In the genomic region with DNA sequence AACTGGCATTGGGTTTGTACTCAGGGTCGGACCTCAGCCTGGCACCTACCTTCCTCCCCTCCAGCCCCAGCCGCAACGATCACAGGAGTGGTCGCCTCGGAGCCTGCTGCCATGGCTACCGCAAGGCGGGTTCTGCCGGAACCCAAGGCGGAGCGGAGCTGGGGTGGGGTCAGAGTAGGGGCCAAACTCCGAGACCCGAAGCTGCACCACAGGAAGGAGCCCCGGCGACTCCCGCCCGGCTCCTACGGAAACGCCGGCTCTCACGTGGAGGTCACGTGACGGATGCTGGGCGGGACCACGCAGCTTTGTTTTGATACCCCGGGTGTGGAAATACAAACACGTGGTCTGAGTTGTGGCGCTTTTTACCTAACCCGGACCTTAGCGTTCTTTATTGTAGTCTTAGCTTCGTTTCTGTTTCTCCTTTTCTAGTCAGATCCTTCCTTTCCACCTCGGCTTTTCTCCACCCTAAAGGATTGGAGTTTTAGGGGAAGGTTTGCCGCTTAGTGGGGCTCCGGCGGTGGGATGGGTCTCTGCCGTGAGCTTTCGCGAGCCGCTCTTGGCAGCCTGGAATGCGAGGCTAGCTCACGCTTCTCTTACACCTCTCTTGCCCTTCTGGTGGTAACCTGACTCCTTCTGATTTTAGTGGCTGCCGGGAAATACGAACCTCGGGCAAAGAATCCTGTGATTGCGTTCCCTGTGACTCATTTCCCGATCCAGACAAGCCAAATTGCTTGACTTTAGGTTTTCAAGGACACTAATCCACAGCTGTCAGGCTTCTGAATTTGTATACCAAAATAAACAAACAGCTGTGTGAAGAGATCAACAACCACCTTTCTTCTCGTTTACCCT, we compare ENCODE assay signal across 1 cellular context.
A peak's percentile ranks its signal among the peaks of the same experiment; 100 is the strongest.
TF ChIP-seq lines count a peak whose summit lies in the region.

Gene HSPBAP1 (minus strand): TSS at position 264 of the 849 bp plus-strand sequence. CDS start 151 bp downstream, at position 113.

TF ChIP-seq in HepG2, 621 proteins besides CTCF, POLR2A, EP300 and RAD21 (continued from another document and continues in another):
- peak; percentile 51 for TF ChIP-seq XRCC5 (optimal IDR thresholded peaks at IDR 0.05; ENCODE audit: low read length)
- TF ChIP-seq ZFY (CRISPR knock-in tag; IDR thresholded peaks at IDR 0.05) = peak; percentile 47
- peak; percentile 71; the same call in 1 of the 2 replicates for TF ChIP-seq KLF11 (CRISPR knock-in tag; IDR thresholded peaks at IDR 0.05)
- TF ChIP-seq ZMYM3 (CRISPR knock-in tag; IDR thresholded peaks at IDR 0.05) = no peak
- no peak for TF ChIP-seq LCORL (IDR thresholded peaks at IDR 0.05)
- TF ChIP-seq LCORL (CRISPR knock-in tag; IDR thresholded peaks at IDR 0.05) = 0 out of 2 replicates have a peak, but pooled peaks have one; percentile 7
- TF ChIP-seq DBP (CRISPR knock-in tag; IDR thresholded peaks at IDR 0.05; ENCODE audit: not compliant biosample characterization) = no peak
- TF ChIP-seq PHF5A (CRISPR knock-in tag; IDR thresholded peaks at IDR 0.05; ENCODE audit: low read depth, unreplicated experiment) = no peak
- TF ChIP-seq ZNF615 (CRISPR knock-in tag; IDR thresholded peaks at IDR 0.05; ENCODE audit: borderline replicate concordance) = no peak
- TF ChIP-seq SNAPC2 (CRISPR knock-in tag; IDR thresholded peaks at IDR 0.05) = no peak
- no peak for TF ChIP-seq ZNF713 (CRISPR knock-in tag; IDR thresholded peaks at IDR 0.05)
- no peak for TF ChIP-seq RBAK (CRISPR knock-in tag; IDR thresholded peaks at IDR 0.05)
- peak; percentile 95 for TF ChIP-seq TBX2 (CRISPR knock-in tag; IDR thresholded peaks at IDR 0.05; ENCODE audit: borderline replicate concordance)
- 0 out of 2 replicates have a peak, but pooled peaks have one; percentile 67 for TF ChIP-seq ZNF138 (CRISPR knock-in tag; IDR thresholded peaks at IDR 0.05; ENCODE audit: low read depth)
- TF ChIP-seq NFE2L1 (CRISPR knock-in tag; IDR thresholded peaks at IDR 0.05; ENCODE audit: borderline replicate concordance) = no peak; the same call in 1 of the 2 replicates
- TF ChIP-seq SMARCE1 (IDR thresholded peaks at IDR 0.05; ENCODE audit: borderline replicate concordance) = no peak
- 0 out of 2 replicates have a peak, but pooled peaks have one; percentile 45 for TF ChIP-seq ZNF343 (CRISPR knock-in tag; IDR thresholded peaks at IDR 0.05)
- TF ChIP-seq, protein P1, sequence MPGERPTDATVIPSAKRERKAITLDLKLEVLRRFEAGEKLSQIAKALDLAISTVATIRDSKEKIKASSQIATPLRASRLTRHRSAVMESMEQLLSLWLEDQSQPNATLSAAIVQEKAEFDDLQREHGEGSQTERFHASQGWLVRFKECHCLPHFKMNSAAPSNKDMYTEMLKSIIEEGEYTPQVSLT (CRISPR knock-in tag; IDR thresholded peaks at IDR 0.05; ENCODE audit: borderline replicate concordance, low read depth) = no peak
- peak; percentile 45; the same call in 1 of the 2 replicates for TF ChIP-seq REPIN1 (CRISPR knock-in tag; IDR thresholded peaks at IDR 0.05; ENCODE audit: borderline replicate concordance, low read depth)
- peak; percentile 28; the same call in 1 of the 2 replicates for TF ChIP-seq RXRB (CRISPR knock-in tag; IDR thresholded peaks at IDR 0.05; ENCODE audit: borderline replicate concordance)
- no peak; the same call in 1 of the 2 replicates for TF ChIP-seq CCDC6 (CRISPR knock-in tag; IDR thresholded peaks at IDR 0.05)
- no peak for TF ChIP-seq HMG20B (CRISPR knock-in tag; conservative IDR thresholded peaks at IDR 0.05)
- 0 out of 2 replicates have a peak, but pooled peaks have one; percentile 17 for TF ChIP-seq NFATC3 (CRISPR knock-in tag; IDR thresholded peaks at IDR 0.05)
- TF ChIP-seq RNF2 (conservative IDR thresholded peaks at IDR 0.05; ENCODE audit: low read depth) = peak; percentile 87
- TF ChIP-seq MAZ (IDR thresholded peaks at IDR 0.05; ENCODE audit: borderline replicate concordance, low read depth, low read length) = no peak; the same call in 1 of the 2 replicates
- peak; percentile 62; the same call in 1 of the 2 replicates for TF ChIP-seq MAZ (CRISPR knock-in tag; IDR thresholded peaks at IDR 0.05; ENCODE audit: low read depth)
- peak; percentile 75; the same call in 1 of the 2 replicates for TF ChIP-seq TGIF2 (CRISPR knock-in tag; IDR thresholded peaks at IDR 0.05)
- TF ChIP-seq MTA3 (CRISPR knock-in tag; IDR thresholded peaks at IDR 0.05) = no peak
- TF ChIP-seq KLF9 (CRISPR knock-in tag; IDR thresholded peaks at IDR 0.05; ENCODE audit: low read depth) = peak; percentile 42; the same call in 1 of the 2 replicates
- TF ChIP-seq BCL6 (CRISPR knock-in tag; IDR thresholded peaks at IDR 0.05) = peak; percentile 44; the same call in 1 of the 2 replicates
- TF ChIP-seq ARNT (IDR thresholded peaks at IDR 0.05) = no peak
- TF ChIP-seq ZNF225 (CRISPR knock-in tag; IDR thresholded peaks at IDR 0.05) = no peak
- TF ChIP-seq, protein P2, sequence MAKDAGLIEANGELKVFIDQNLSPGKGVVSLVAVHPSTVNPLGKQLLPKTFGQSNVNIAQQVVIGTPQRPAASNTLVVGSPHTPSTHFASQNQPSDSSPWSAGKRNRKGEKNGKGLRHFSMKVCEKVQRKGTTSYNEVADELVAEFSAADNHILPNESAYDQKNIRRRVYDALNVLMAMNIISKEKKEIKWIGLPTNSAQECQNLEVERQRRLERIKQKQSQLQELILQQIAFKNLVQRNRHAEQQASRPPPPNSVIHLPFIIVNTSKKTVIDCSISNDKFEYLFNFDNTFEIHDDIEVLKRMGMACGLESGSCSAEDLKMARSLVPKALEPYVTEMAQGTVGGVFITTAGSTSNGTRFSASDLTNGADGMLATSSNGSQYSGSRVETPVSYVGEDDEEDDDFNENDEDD (CRISPR knock-in tag; IDR thresholded peaks at IDR 0.05; ENCODE audit: borderline replicate concordance) = peak; percentile 84; the same call in 1 of the 2 replicates
- TF ChIP-seq ZNF335 (CRISPR knock-in tag; IDR thresholded peaks at IDR 0.05) = peak; percentile 30; the same call in 1 of the 2 replicates
- TF ChIP-seq, protein P3, sequence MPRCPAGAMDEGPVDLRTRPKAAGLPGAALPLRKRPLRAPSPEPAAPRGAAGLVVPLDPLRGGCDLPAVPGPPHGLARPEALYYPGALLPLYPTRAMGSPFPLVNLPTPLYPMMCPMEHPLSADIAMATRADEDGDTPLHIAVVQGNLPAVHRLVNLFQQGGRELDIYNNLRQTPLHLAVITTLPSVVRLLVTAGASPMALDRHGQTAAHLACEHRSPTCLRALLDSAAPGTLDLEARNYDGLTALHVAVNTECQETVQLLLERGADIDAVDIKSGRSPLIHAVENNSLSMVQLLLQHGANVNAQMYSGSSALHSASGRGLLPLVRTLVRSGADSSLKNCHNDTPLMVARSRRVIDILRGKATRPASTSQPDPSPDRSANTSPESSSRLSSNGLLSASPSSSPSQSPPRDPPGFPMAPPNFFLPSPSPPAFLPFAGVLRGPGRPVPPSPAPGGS (CRISPR knock-in tag; IDR thresholded peaks at IDR 0.05) = peak; percentile 61; the same call in 1 of the 2 replicates
- TF ChIP-seq JUND (CRISPR knock-in tag; IDR thresholded peaks at IDR 0.05) = 0 out of 2 replicates have a peak, but pooled peaks have one; percentile 24
- TF ChIP-seq HMG20A (CRISPR knock-in tag; IDR thresholded peaks at IDR 0.05; ENCODE audit: borderline replicate concordance) = no peak; the same call in 1 of the 2 replicates
- TF ChIP-seq ZNF674 (CRISPR knock-in tag; IDR thresholded peaks at IDR 0.05; ENCODE audit: low read depth) = 0 out of 2 replicates have a peak, but pooled peaks have one; percentile 36
- 0 out of 2 replicates have a peak, but pooled peaks have one; percentile 17 for TF ChIP-seq ELF3 (CRISPR knock-in tag; IDR thresholded peaks at IDR 0.05)
- no peak for TF ChIP-seq ZNF18 (CRISPR knock-in tag; IDR thresholded peaks at IDR 0.05; ENCODE audit: insufficient replicate concordance)
- TF ChIP-seq ZFP82 (CRISPR knock-in tag; IDR thresholded peaks at IDR 0.05; ENCODE audit: borderline replicate concordance) = no peak
- peak; percentile 90 for TF ChIP-seq SNAPC4 (CRISPR knock-in tag; IDR thresholded peaks at IDR 0.05)
- TF ChIP-seq HDAC1 (CRISPR knock-in tag; IDR thresholded peaks at IDR 0.05) = peak; percentile 85
- peak; percentile 28; the same call in 1 of the 2 replicates for TF ChIP-seq MEIS2 (CRISPR knock-in tag; IDR thresholded peaks at IDR 0.05)
- TF ChIP-seq KDM4B (CRISPR knock-in tag; IDR thresholded peaks at IDR 0.05) = peak; percentile 13; the same call in 1 of the 2 replicates
- peak; percentile 81; the same call in 1 of the 2 replicates for TF ChIP-seq KDM2A (CRISPR knock-in tag; IDR thresholded peaks at IDR 0.05; ENCODE audit: borderline replicate concordance, low read depth)
- TF ChIP-seq ZNF790 (CRISPR knock-in tag; IDR thresholded peaks at IDR 0.05; ENCODE audit: borderline replicate concordance) = no peak
- TF ChIP-seq THAP8 (CRISPR knock-in tag; IDR thresholded peaks at IDR 0.05; ENCODE audit: borderline replicate concordance) = no peak
- no peak for TF ChIP-seq ZNF567 (CRISPR knock-in tag; IDR thresholded peaks at IDR 0.05; ENCODE audit: borderline replicate concordance)
- TF ChIP-seq, protein P4, sequence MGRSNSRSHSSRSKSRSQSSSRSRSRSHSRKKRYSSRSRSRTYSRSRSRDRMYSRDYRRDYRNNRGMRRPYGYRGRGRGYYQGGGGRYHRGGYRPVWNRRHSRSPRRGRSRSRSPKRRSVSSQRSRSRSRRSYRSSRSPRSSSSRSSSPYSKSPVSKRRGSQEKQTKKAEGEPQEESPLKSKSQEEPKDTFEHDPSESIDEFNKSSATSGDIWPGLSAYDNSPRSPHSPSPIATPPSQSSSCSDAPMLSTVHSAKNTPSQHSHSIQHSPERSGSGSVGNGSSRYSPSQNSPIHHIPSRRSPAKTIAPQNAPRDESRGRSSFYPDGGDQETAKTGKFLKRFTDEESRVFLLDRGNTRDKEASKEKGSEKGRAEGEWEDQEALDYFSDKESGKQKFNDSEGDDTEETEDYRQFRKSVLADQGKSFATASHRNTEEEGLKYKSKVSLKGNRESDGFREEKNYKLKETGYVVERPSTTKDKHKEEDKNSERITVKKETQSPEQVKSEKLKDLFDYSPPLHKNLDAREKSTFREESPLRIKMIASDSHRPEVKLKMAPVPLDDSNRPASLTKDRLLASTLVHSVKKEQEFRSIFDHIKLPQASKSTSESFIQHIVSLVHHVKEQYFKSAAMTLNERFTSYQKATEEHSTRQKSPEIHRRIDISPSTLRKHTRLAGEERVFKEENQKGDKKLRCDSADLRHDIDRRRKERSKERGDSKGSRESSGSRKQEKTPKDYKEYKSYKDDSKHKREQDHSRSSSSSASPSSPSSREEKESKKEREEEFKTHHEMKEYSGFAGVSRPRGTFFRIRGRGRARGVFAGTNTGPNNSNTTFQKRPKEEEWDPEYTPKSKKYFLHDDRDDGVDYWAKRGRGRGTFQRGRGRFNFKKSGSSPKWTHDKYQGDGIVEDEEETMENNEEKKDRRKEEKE (IDR thresholded peaks at IDR 0.05) = no peak
- peak; percentile 53; the same call in 1 of the 2 replicates for TF ChIP-seq KAT7 (CRISPR knock-in tag; IDR thresholded peaks at IDR 0.05; ENCODE audit: borderline replicate concordance)
